Comparison of ENCODE assay signal across 8 cellular contexts in genomic region chr22:23773247-23774113, GRCh38. TPM values are rescaled to one million over a fixed set of nuclear protein-coding genes. Genes with fewer than 3 reads are reported as not detected.
DNase-seq lines count a peak whose midpoint lies in the region; ATAC-seq and TF ChIP-seq lines count a peak whose summit lies in the region.

No MANE protein-coding gene starts in this region.

- TF ChIP-seq CTCF in SK-N-SH (IDR thresholded peaks at IDR 0.05) (no peak), adrenal gland (IDR thresholded peaks at IDR 0.05) (no peak)

- no peaks in the 10 kb centered on the region for H3K9me2 ChIP-seq in SK-N-SH

- H3K4me1 ChIP-seq in SK-N-SH (ENCODE audit: control insufficient read depth in 1 of 2, insufficient read depth in 2 of 2, low read depth in 1 of 2, low read length in 1 of 2) (peaks cover 4 to 36% of the 10 kb centered on the region in 2 experiments; a peak in 2 of 4 replicates), iPS-20b (ENCODE audit: insufficient read depth, low read length) (peaks cover 6% of the 10 kb centered on the region; the same call in 1 of the 2 replicates), subcutaneous abdominal adipose tissue (ENCODE audit: control insufficient read depth in 5 of 5, insufficient read depth in 5 of 5, low read length in 5 of 5) (peaks cover 2 to 41% (median 33%) of the 10 kb centered on the region in 5 donors), adrenal gland (replicated peaks in 1 of 2) (peaks cover 0 to 11% of the 10 kb centered on the region in 2 donors)

- H3K9me3 ChIP-seq in SK-N-SH = no peaks in the 10 kb centered on the region
- no peaks in the 10 kb centered on the region for H3K9me3 ChIP-seq in iPS-20b (ENCODE audit: insufficient read depth, low read depth, low read length)
- no peaks in the 10 kb centered on the region for H3K9me3 ChIP-seq in subcutaneous abdominal adipose tissue (ENCODE audit: control insufficient read depth in 5 of 5, low read length in 5 of 5)
- H3K9me3 ChIP-seq in adrenal gland (replicated peaks in 1 of 3) = no peaks in the 10 kb centered on the region

- 58% methylated on average over 14 of the region's 18 CpGs for WGBS in SK-N-SH (ENCODE audit: low lambda C conversion rate)
- 53 to 72% (median 59%) methylated on average over 11 to 18 of the region's 18 CpGs for WGBS in adrenal gland, 4 donors

- H3K9me3 Mint-ChIP-seq in activated naive CD8-positive, alpha-beta T cell (ENCODE audit: low read depth) = no peaks in the 10 kb centered on the region

- no peaks in the 10 kb centered on the region for H3K36me3 Mint-ChIP-seq in activated naive CD8-positive, alpha-beta T cell

- POLR2A ChIA-PET in SK-N-SH (lab: Yijun Ruan, JAX) = interaction anchor here (1.0 to 1.6 kb wide), 2 partner anchors 13 to 73 kb away, joined by 4 read pairs; partner anchors contain the start of gene SMARCB1

- intact Hi-C loops in adrenal gland (cut with DNase I) = no loop called here

- H3K4me2 ChIP-seq in SK-N-SH = peak overlapping the region; percentile 86

- no peak overlapping the region for H3K27ac ChIP-seq in SK-N-SH (ENCODE audit: low read depth in 2 of 2, low read length in 1 of 2)
- H3K27ac ChIP-seq in iPS-20b (ENCODE audit: low read length) = no peak overlapping the region
- no peak overlapping the region for H3K27ac ChIP-seq in subcutaneous abdominal adipose tissue (ENCODE audit: low read depth, low read length)
- peak overlapping the region in 1 of 5 donors; percentile 33 for H3K27ac ChIP-seq in adrenal gland

- H3K27me3 Mint-ChIP-seq in activated naive CD8-positive, alpha-beta T cell = no peaks in the 10 kb centered on the region

- TF ChIP-seq POLR2A in adrenal gland (IDR thresholded peaks at IDR 0.05) = no peak

- H4K20me1 ChIP-seq in SK-N-SH (ENCODE audit: insufficient read depth) = no peaks in the 10 kb centered on the region

- no peaks in the 10 kb centered on the region for H3K79me2 ChIP-seq in SK-N-SH (ENCODE audit: insufficient read depth)

- H3F3A ChIP-seq in SK-N-SH (replicated peaks; ENCODE audit: insufficient read depth) = peaks cover 16% of the 10 kb centered on the region

- H3K4me3 Mint-ChIP-seq in activated naive CD8-positive, alpha-beta T cell = peak overlapping the region; percentile 75

- H3K36me3 ChIP-seq in SK-N-SH (replicated peaks in 1 of 2; ENCODE audit: control insufficient read depth in 1 of 2, insufficient read depth in 2 of 2, low read length in 1 of 2) = no peaks in the 10 kb centered on the region
- no peaks in the 10 kb centered on the region for H3K36me3 ChIP-seq in iPS-20b (ENCODE audit: insufficient read depth, low read depth, low read length)
- H3K36me3 ChIP-seq in subcutaneous abdominal adipose tissue (ENCODE audit: control insufficient read depth in 5 of 5, insufficient read depth in 5 of 5, low read length in 5 of 5) = no peaks in the 10 kb centered on the region
- no peaks in the 10 kb centered on the region for H3K36me3 ChIP-seq in adrenal gland (replicated peaks in 1 of 2)

- H3K4me3 ChIP-seq in SK-N-SH (ENCODE audit: low read depth in 2 of 2, low read length in 1 of 2) = peak overlapping the region; percentile 57 to 67
- H3K4me3 ChIP-seq in iPS-20b (ENCODE audit: low read length) = peak overlapping the region; percentile 67
- peak overlapping the region in 4 of 5 donors; percentile 42 to 66 (median 56) for H3K4me3 ChIP-seq in subcutaneous abdominal adipose tissue (ENCODE audit: low read depth in 1 of 5, low read length in 5 of 5)
- H3K4me3 ChIP-seq in adrenal gland = peak overlapping the region in 1 of 4 donors; percentile 67

- TF ChIP-seq EP300 in SK-N-SH (IDR thresholded peaks at IDR 0.05; ENCODE audit: borderline replicate concordance in 1 of 2, low read depth in 1 of 2, low read length in 1 of 2) = no peak

- DNase-seq in SK-N-SH (no peak), adrenal gland (no peak)

- CTCF ChIA-PET in SK-N-SH (lab: Yijun Ruan, JAX) = interaction anchor here (0.9 to 14.9 kb wide), 4 partner anchors 16 to 84 kb away, joined by 4 to 277 read pairs (median 12); partner anchors contain the start of gene SLC2A11

- H3K27ac Mint-ChIP-seq in activated naive CD8-positive, alpha-beta T cell = peak overlapping the region; percentile 3

- H3K9ac ChIP-seq in SK-N-SH = peak overlapping the region; percentile 72
- peak overlapping the region; percentile 29; the same call in 1 of the 2 replicates for H3K9ac ChIP-seq in iPS-20b (ENCODE audit: low read depth, low read length)
- peak overlapping the region in 3 of 5 donors; percentile 56 to 67 (median 60) for H3K9ac ChIP-seq in subcutaneous abdominal adipose tissue (ENCODE audit: low read length in 5 of 5)

- ATAC-seq in SK-N-SH treated with all-trans-retinoic acid at 6 μM for 48 hours (no peak), GM19397 (IDR thresholded peaks at IDR 0.05; ENCODE audit: unreplicated experiment) (no peak), GM21619 (IDR thresholded peaks at IDR 0.05; ENCODE audit: unreplicated experiment) (no peak)

- H3K27me3 ChIP-seq in SK-N-SH (ENCODE audit: insufficient read depth) = no peaks in the 10 kb centered on the region
- peaks cover 46% of the 10 kb centered on the region for H3K27me3 ChIP-seq in iPS-20b (ENCODE audit: insufficient read depth, low read length)
- no peaks in the 10 kb centered on the region for H3K27me3 ChIP-seq in subcutaneous abdominal adipose tissue (ENCODE audit: control insufficient read depth in 5 of 5, insufficient read depth in 4 of 5, low read length in 5 of 5)
- H3K27me3 ChIP-seq in adrenal gland = no peaks in the 10 kb centered on the region

- TF ChIP-seq RAD21 in SK-N-SH (IDR thresholded peaks at IDR 0.05; ENCODE audit: low read length) = no peak

- peaks cover 17% of the 10 kb centered on the region for H3K4me1 Mint-ChIP-seq in activated naive CD8-positive, alpha-beta T cell (ENCODE audit: low read depth)

- peak overlapping the region; percentile 85; the same call in 1 of the 2 replicates for H2AFZ ChIP-seq in SK-N-SH (ENCODE audit: low read depth)

TF ChIP-seq in SK-N-SH, 30 proteins besides CTCF, POLR2A, EP300 and RAD21 (continues in another document):
- no peak for TF ChIP-seq YY1 (IDR thresholded peaks at IDR 0.05; ENCODE audit: low read depth)
- TF ChIP-seq GABPA (IDR thresholded peaks at IDR 0.05; ENCODE audit: low read depth) = no peak
- TF ChIP-seq FOXM1 (IDR thresholded peaks at IDR 0.05; ENCODE audit: low read depth) = no peak
- TF ChIP-seq POLR2AphosphoS5 (IDR thresholded peaks at IDR 0.05; ENCODE audit: low read depth, low read length) = no peak
- no peak for TF ChIP-seq MAX (IDR thresholded peaks at IDR 0.05; ENCODE audit: low read depth)
- no peak for TF ChIP-seq TCF12 (IDR thresholded peaks at IDR 0.05)
- no peak for TF ChIP-seq MXI1 (IDR thresholded peaks at IDR 0.05; ENCODE audit: low read depth, low read length)
- no peak for TF ChIP-seq NFIC (IDR thresholded peaks at IDR 0.05; ENCODE audit: borderline replicate concordance)

TF ChIP-seq in SK-N-SH treated with all-trans-retinoic acid at 6 μM for 48 hours, 23 proteins besides CTCF, POLR2A, EP300 and RAD21 (continues in another document):
- no peak for TF ChIP-seq PPARA (CRISPR knock-in tag; IDR thresholded peaks at IDR 0.05; ENCODE audit: borderline replicate concordance)
- no peak for TF ChIP-seq ESRRG (CRISPR knock-in tag; IDR thresholded peaks at IDR 0.05)
- TF ChIP-seq, protein P1, sequence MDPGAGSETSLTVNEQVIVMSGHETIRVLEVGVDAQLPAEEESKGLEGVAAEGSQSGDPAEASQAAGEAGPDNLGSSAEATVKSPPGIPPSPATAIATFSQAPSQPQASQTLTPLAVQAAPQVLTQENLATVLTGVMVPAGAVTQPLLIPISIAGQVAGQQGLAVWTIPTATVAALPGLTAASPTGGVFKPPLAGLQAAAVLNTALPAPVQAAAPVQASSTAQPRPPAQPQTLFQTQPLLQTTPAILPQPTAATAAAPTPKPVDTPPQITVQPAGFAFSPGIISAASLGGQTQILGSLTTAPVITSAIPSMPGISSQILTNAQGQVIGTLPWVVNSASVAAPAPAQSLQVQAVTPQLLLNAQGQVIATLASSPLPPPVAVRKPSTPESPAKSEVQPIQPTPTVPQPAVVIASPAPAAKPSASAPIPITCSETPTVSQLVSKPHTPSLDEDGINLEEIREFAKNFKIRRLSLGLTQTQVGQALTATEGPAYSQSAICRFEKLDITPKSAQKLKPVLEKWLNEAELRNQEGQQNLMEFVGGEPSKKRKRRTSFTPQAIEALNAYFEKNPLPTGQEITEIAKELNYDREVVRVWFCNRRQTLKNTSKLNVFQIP (CRISPR knock-in tag; IDR thresholded peaks at IDR 0.05; ENCODE audit: borderline replicate concordance, low read depth) = no peak
- TF ChIP-seq BACH2 (CRISPR knock-in tag; IDR thresholded peaks at IDR 0.05; ENCODE audit: borderline replicate concordance) = no peak

RNA-seq across cellular contexts. Expression of gene MMP11, which starts 0.8 kb away (rescaled TPM):
- polyA plus RNA-seq in SK-N-SH (2012; rRNA removed) (50.8 and 64.4 TPM in 2 replicates), adrenal gland (1 to 10 TPM in 2 of 3 donors, under 1 TPM in 1; 0.44 to 4.3 (median 1.2) TPM)
- polyA plus RNA-seq in SK-N-SH (2012; cell fraction: cytosol; rRNA removed) = 31.3 and 49.7 TPM in 2 replicates
- polyA plus RNA-seq in SK-N-SH (2012; cell fraction: nucleus; rRNA removed) = 48.3 and 75.0 TPM in 2 replicates
- 1 to 10 TPM in 7 of 8 donors, under 1 TPM in 1; 0.88 to 6.2 (median 4.3) TPM for total RNA-seq in adrenal gland

RNA-seq across cellular contexts. Expression of gene CHCHD10, which starts 5.7 kb away (rescaled TPM):
- polyA plus RNA-seq in SK-N-SH (2012; rRNA removed) = 27.7 and 70.1 TPM in 2 replicates
- 50.5 and 57.1 TPM in 2 replicates for polyA plus RNA-seq in SK-N-SH (2012; cell fraction: cytosol; rRNA removed)
- 31.9 and 32.3 TPM in 2 replicates for polyA plus RNA-seq in SK-N-SH (2012; cell fraction: nucleus; rRNA removed)
- 100 to 1,000 TPM in 4 of 8 donors, 10 to 100 TPM in 3, 1 to 10 TPM in 1; 4.6 to 177 (median 103) TPM for total RNA-seq in adrenal gland
- polyA plus RNA-seq in adrenal gland = 100 to 1,000 TPM; 199 to 528 (median 520) TPM

RNA-seq across cellular contexts. Expression of gene C22orf15, which starts 10.7 kb away (rescaled TPM):
- polyA plus RNA-seq in SK-N-SH (2012; rRNA removed) (1.6 and 2.5 TPM in 2 replicates), adrenal gland (under 1 TPM in 2 of 3 donors, not detected in 1; 0.24 to 0.80 TPM)
- 0.80 and 1.2 TPM in 2 replicates for polyA plus RNA-seq in SK-N-SH (2012; cell fraction: cytosol; rRNA removed)
- 6.0 and 8.1 TPM in 2 replicates for polyA plus RNA-seq in SK-N-SH (2012; cell fraction: nucleus; rRNA removed)
- under 1 TPM in 2 of 8 donors, not detected in 6; 0.14 to 0.26 TPM for total RNA-seq in adrenal gland

RNA-seq across cellular contexts. Expression of gene SMARCB1, which starts 13.3 kb away (rescaled TPM):
- polyA plus RNA-seq in SK-N-SH (2012; rRNA removed) (182 and 215 TPM in 2 replicates), adrenal gland (10 to 100 TPM; 41.3 to 77.0 (median 54.9) TPM)
- polyA plus RNA-seq in SK-N-SH (2012; cell fraction: cytosol; rRNA removed) = 170 and 192 TPM in 2 replicates
- 113 and 134 TPM in 2 replicates for polyA plus RNA-seq in SK-N-SH (2012; cell fraction: nucleus; rRNA removed)
- 10 to 100 TPM; 58.2 to 95.5 (median 78.9) TPM for total RNA-seq in adrenal gland

RNA-seq across cellular contexts. Expression of gene VPREB3, which starts 19.3 kb away (rescaled TPM):
- polyA plus RNA-seq in SK-N-SH (2012; rRNA removed) = 0.54 TPM in 1 of 2 replicates, not detected in the other
- polyA plus RNA-seq in SK-N-SH (2012; cell fraction: cytosol; rRNA removed) = 0.19 and 0.30 TPM in 2 replicates
- not detected in 2 replicates for polyA plus RNA-seq in SK-N-SH (2012; cell fraction: nucleus; rRNA removed)
- 10 to 100 TPM in 3 of 8 donors, 1 to 10 TPM in 5; 2.2 to 38.7 (median 3.8) TPM for total RNA-seq in adrenal gland
- 10 to 100 TPM; 16.7 to 42.2 (median 37.6) TPM for polyA plus RNA-seq in adrenal gland

Comparison
In these comparisons a context has a peak if more than half of its experiments do, and no peak if none do; other contexts are left out.
1. RNA of gene MMP11, which starts 0.8 kb away (polyA plus RNA-seq): 31.3 to 75.0 TPM in SK-N-SH; 0.44 to 4.3 TPM in adrenal gland; every median in the first group is over 4 times any median in the second.
2. Peak in every context shown above with its lines, with median percentiles within 50 percentile points of each other: H3K9ac ChIP-seq.